12 cellular contexts compared by ENCODE assay signal in genomic region chr6:128507337-128508310, GRCh38. TPM values are rescaled to one million over a fixed set of nuclear protein-coding genes. Genes with fewer than 3 reads are reported as not detected.
A peak's percentile ranks its signal among the peaks of the same experiment; 100 is the strongest.
DNase-seq lines count a peak whose midpoint lies in the region; ATAC-seq, FAIRE-seq and TF ChIP-seq lines count a peak whose summit lies in the region.
"Had no signal": no experiment of that assay in that cellular context is flagged by ENCODE, and none has a peak within 500 bp of the region (broad histone marks: within the 10 kb centered on the region; RNA-seq: fewer than 3 reads in every experiment).

No MANE protein-coding gene starts in this region.

- CTCF ChIA-PET in RWPE1 (lab: Yijun Ruan, JAX), result interaction anchor here (0.6 kb wide), 1 partner anchor 63 kb away, joined by 3 read pairs; no protein-coding TSS in a partner anchor

- TF ChIP-seq CTCF in RWPE1 (conservative IDR thresholded peaks at IDR 0.05; ENCODE audit: low read depth), result no peak
- no peak for TF ChIP-seq CTCF in fibroblast of mammary gland (conservative IDR thresholded peaks at IDR 0.05; ENCODE audit: control insufficient read depth, insufficient read depth, low read depth, low read length)

- in situ Hi-C loops in KBM-7 (cut with MboI; ENCODE audit: low pct_unique_long_range_greater_than_20kb, low sequenced_read_pairs), result no loop called here

- peak overlapping the region; percentile 50 for H3K27ac ChIP-seq in RWPE1
- H3K27ac ChIP-seq: ovary had no signal

- DNase-seq in GM03348 (ENCODE audit: low spot score) (peak; percentile 19), RWPE1 (ENCODE audit: low spot score) (no peak), fibroblast of mammary gland (ENCODE audit: low read depth) (peak; percentile 65), pons (ENCODE audit: low spot score) (peak; percentile 60), KBM-7 (no peak), GM19239 (ENCODE audit: insufficient read length, low spot score) (no peak), cardiac septum (ENCODE audit: low spot score) (no peak)
- DNase-seq: central memory CD4-positive, alpha-beta T cell; NCI-H2227 treated with DMSO at 0.1 percent for 48 hours; ovary; T-helper 1 cell had no signal

- no peak for ATAC-seq in GM18517 (IDR thresholded peaks at IDR 0.05; ENCODE audit: unreplicated experiment)

- no peak for FAIRE-seq in GM19239 (lab: Jason Lieb, UNC)

- intact Hi-C loops in cardiac septum (cut with DNase I), result no loop called here

- POLR2A ChIA-PET in RWPE1 (lab: Yijun Ruan, JAX; ENCODE audit: low non-redundant PET), result no interaction called here

- H3K4me3 ChIP-seq in fibroblast of mammary gland (ENCODE audit: control insufficient read depth, low read depth, low read length), result no peak overlapping the region
- H3K4me3 ChIP-seq: ovary had no signal

RNA-seq across cellular contexts. Expression of gene PTPRK, which starts 12.8 kb away (rescaled TPM):
- total RNA-seq in cardiac septum, result 51.4 TPM

Comparison
In these comparisons a context has a peak if more than half of its experiments do, and no peak if none do; other contexts are left out.
1. DNase-seq: peak in GM03348 (single experiment), fibroblast of mammary gland (single experiment) and pons (single experiment); none in RWPE1 (single experiment), KBM-7 (single experiment), GM19239 (single experiment) and cardiac septum (single experiment).